8 cellular contexts compared by ENCODE assay signal in genomic region chr2:39377226-39377939, GRCh38. TPM values are rescaled to one million over a fixed set of nuclear protein-coding genes. Genes with fewer than 3 reads are reported as not detected.
DNase-seq lines count a peak whose midpoint lies in the region; ATAC-seq, FAIRE-seq and TF ChIP-seq lines count a peak whose summit lies in the region.

No MANE protein-coding gene starts in this region.

- CTCF ChIA-PET in A673 (lab: Charles Lee), result no interaction called here

- ATAC-seq in GM19463 (IDR thresholded peaks at IDR 0.05; ENCODE audit: unreplicated experiment), result peak; percentile 80
- peak; percentile 92 for ATAC-seq in HG03469 (IDR thresholded peaks at IDR 0.05; ENCODE audit: unreplicated experiment)

- no peak overlapping the region for H3K4me3 ChIP-seq in A673 (ENCODE audit: low read depth, low read length, poor library complexity, severe bottlenecking)
- no peak overlapping the region for H3K4me3 ChIP-seq in BE2C (ENCODE audit: low read depth, low read length)

- DNase-seq in amniotic epithelial cell (ENCODE audit: low read depth) (peak; percentile 22), SHP77 (lab: John Stamatoyannopoulos, UW) (no peak), A673 (ENCODE audit: low spot score) (no peak), BE2C (no peak)
- DNase-seq in stimulated activated CD4-positive, alpha-beta T cell treated with anti-CD3 and anti-CD28 coated beads, TNF-alpha, amount 100 ng/mL, for 24 hours (ENCODE audit: low read depth in 3 of 3), result peak in 2 of 3 experiments; percentile 11 to 13

- intact Hi-C loops in A673 (cut with micrococcal nuclease; ENCODE audit: unreplicated experiment), result loop anchor here (5.0 to 10.0 kb wide), 2 partner anchors 317 to 355 kb away; no protein-coding TSS in a partner anchor

- H3K9me3 ChIP-seq in A673 (ENCODE audit: low read depth, low read length, poor library complexity, severe bottlenecking), result peaks cover 12% of the 10 kb centered on the region
- no peaks in the 10 kb centered on the region for H3K9me3 ChIP-seq in BE2C

- TF ChIP-seq CTCF in A673 (conservative IDR thresholded peaks at IDR 0.05; ENCODE audit: low read depth, low read length) (no peak), BE2C (IDR thresholded peaks at IDR 0.05; ENCODE audit: low read depth, low read length) (no peak)

- H3K36me3 ChIP-seq in A673 (ENCODE audit: insufficient read depth, low read length, poor library complexity, severe bottlenecking) (no peaks in the 10 kb centered on the region), BE2C (no peaks in the 10 kb centered on the region)

- H3K27ac ChIP-seq in A673 (ENCODE audit: low read depth, low read length, poor library complexity, severe bottlenecking), result no peak overlapping the region

- H3K27me3 ChIP-seq in A673 (replicated peaks; ENCODE audit: insufficient read depth, low read depth, low read length, poor library complexity), result no peaks in the 10 kb centered on the region
- H3K27me3 ChIP-seq in BE2C, result no peaks in the 10 kb centered on the region

- POLR2A ChIA-PET in A673 (lab: Charles Lee; ENCODE audit: low non-redundant PET), result no interaction called here

- FAIRE-seq in G401.6 (lab: Jason Lieb, UNC), result peak; percentile 21

- H3K4me1 ChIP-seq in A673 (ENCODE audit: insufficient read depth, low read length, poor library complexity, severe bottlenecking) (peaks cover 17% of the 10 kb centered on the region), BE2C (peaks cover 6% of the 10 kb centered on the region; the same call in 1 of the 2 replicates)

- no TSS peak for BruUV-seq in A673 (replicated peaks; lab: Mats Ljungman, UMichigan)

RNA-seq across cellular contexts. Expression of gene MAP4K3, which starts 59.7 kb away (rescaled TPM):
- total RNA-seq in A673 (2021), result 29.0 and 35.5 TPM in 2 replicates
- 15.3 TPM for polyA plus RNA-seq in BE2C (2012; ENCODE audit: insufficient read depth, insufficient read length, low read depth)

Comparison
In these comparisons a context has a peak if more than half of its experiments do, and no peak if none do; other contexts are left out.
1. DNase-seq: peak in amniotic epithelial cell (single experiment) and stimulated activated CD4-positive, alpha-beta T cell treated with anti-CD3 and anti-CD28 coated beads, TNF-alpha, amount 100 ng/mL, for 24 hours (2 of 3); none in SHP77 (0 of 2), A673 (single experiment) and BE2C (single experiment).